16 cellular contexts compared by ENCODE assay signal in the genomic region with DNA sequence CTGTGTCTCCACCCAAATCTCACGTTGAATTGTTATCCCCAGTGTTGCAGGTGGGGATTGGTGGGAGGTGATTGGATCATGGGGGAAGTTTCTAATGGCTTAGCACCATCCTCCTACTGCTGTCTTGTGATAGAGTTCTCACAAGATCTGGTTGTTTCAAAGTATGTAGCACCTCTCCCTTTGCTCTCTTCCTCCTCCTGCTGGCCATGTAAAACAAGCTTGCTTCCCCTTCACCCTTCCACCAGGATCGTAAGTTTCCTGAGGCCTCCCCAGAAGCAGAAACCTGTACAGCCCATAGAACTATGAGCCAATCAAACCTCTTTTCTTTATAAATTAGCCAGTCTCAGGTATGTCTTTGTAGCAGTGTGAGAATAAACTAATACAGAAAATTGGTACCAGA.
A peak's percentile ranks its signal among the peaks of the same experiment; 100 is the strongest.
DNase-seq lines count a peak whose midpoint lies in the region; FAIRE-seq and TF ChIP-seq lines count a peak whose summit lies in the region.
"Had no signal": no experiment of that assay in that cellular context is flagged by ENCODE, and none has a peak within 500 bp of the region (broad histone marks: within the 10 kb centered on the region; RNA-seq: fewer than 3 reads in every experiment).

No MANE protein-coding gene starts in this region.

- H3K23ac ChIP-seq in H1 (ENCODE audit: insufficient read length): no peak overlapping the region

- no peak overlapping the region for H4K8ac ChIP-seq in H1 (ENCODE audit: extremely low read depth, insufficient read depth, low read length)

- no peak overlapping the region for H2BK120ac ChIP-seq in H1 (replicated peaks; ENCODE audit: low read depth, low read length)

- H3K4me1 ChIP-seq in H1 (replicated peaks in 1 of 4; ENCODE audit: control insufficient read depth in 3 of 4, insufficient read depth in 4 of 4, low read length in 3 of 4): no peaks in the 10 kb centered on the region
- H3K4me1 ChIP-seq: heart right ventricle had no signal

- no peak overlapping the region for H3K27ac Mint-ChIP-seq in HFFc6
- H3K27ac Mint-ChIP-seq: activated CD4-positive, alpha-beta T cell treated with anti-CD3 and anti-CD28 coated beads, Interleukin-2, amount 10 ng/mL, durations not matched to agents 24 days and 14 days; activated T-cell treated with anti-CD3 and anti-CD28 coated beads, Interleukin-2, amount 50 U/mL, for 24 hours; CD8-positive, alpha-beta T cell; T-helper 2 cell treated with Interferon-gamma antibody and Interleukin-4, amounts not matched to agents 5 μg/mL and 100 μg/mL, for 36 hours had no signal

- peak; percentile 73 for FAIRE-seq in H1 (lab: Jason Lieb, UNC)
- FAIRE-seq: G401.6 had no signal

- H3K27ac ChIP-seq in H1 (ENCODE audit: low read depth, low read length): no peak overlapping the region
- H3K27ac ChIP-seq: coronary artery, heart right ventricle had no signal

- no peaks in the 10 kb centered on the region for H3K27me3 Mint-ChIP-seq in HFFc6 (ENCODE audit: insufficient read depth)

- POLR2A ChIA-PET in H1 (lab: Charles Lee; ENCODE audit: partially characterized antibody): interaction anchor here (1.1 kb wide), 1 partner anchor 39 kb away, joined by 3 read pairs; no protein-coding TSS in a partner anchor

- DNase-seq in DMS53 (lab: John Stamatoyannopoulos, UW): peak; percentile 36
- DNase-seq in DMS53 treated with DMSO at 0.1 percent for 48 hours (lab: John Stamatoyannopoulos, UW; ENCODE audit: unreplicated experiment): no peak
- DNase-seq in NAMALWA (ENCODE audit: low spot score): peak; percentile 2
- peak in 1 of 2 experiments; percentile 17 for DNase-seq in H1 (ENCODE audit: low read depth in 1 of 2, low spot score in 2 of 2)
- DNase-seq in renal cortical epithelial cell (ENCODE audit: low read depth): peak; percentile 13
- no peak for DNase-seq in RKO (ENCODE audit: low spot score)
- DNase-seq in HFFc6: no peak
- DNase-seq in SW480 (ENCODE audit: low spot score): no peak
- DNase-seq: activated CD4-positive, alpha-beta T cell treated with anti-CD3 and anti-CD28 coated beads, Interleukin-2, amount 10 ng/mL, durations not matched to agents 24 days and 14 days; activated T-cell treated with anti-CD3 and anti-CD28 coated beads, Interleukin-2, amount 50 U/mL, for 24 hours; CD8-positive, alpha-beta T cell; heart right ventricle; posterior cingulate gyrus had no signal

- no peaks in the 10 kb centered on the region for H3K36me3 ChIP-seq in H1 (ENCODE audit: control insufficient read depth in 2 of 4, insufficient read depth in 4 of 4, low read length in 3 of 4)
- H3K36me3 ChIP-seq: heart right ventricle had no signal

- CTCF ChIA-PET in H1 (lab: Charles Lee; ENCODE audit: partially characterized antibody): interaction anchor here (0.9 to 3.4 kb wide), 12 partner anchors 8 to 109 kb away, joined by 3 to 30 read pairs (median 4); no protein-coding TSS in a partner anchor

- H3K27me3 ChIP-seq in H1 (replicated peaks in 1 of 4; ENCODE audit: control insufficient read depth in 3 of 4, extremely low read depth in 1 of 4, insufficient read depth in 3 of 4, low read length in 3 of 4): no peaks in the 10 kb centered on the region
- H3K27me3 ChIP-seq: heart right ventricle had no signal

- no peaks in the 10 kb centered on the region for H3K79me2 ChIP-seq in H1 (ENCODE audit: control insufficient read depth in 1 of 2, insufficient read depth in 2 of 2, low read length in 2 of 2)

- H2BK20ac ChIP-seq in H1 (ENCODE audit: low read length): no peak overlapping the region

- H2BK12ac ChIP-seq in H1 (ENCODE audit: low read depth, low read length): no peak overlapping the region

- H3K23me2 ChIP-seq in H1 (ENCODE audit: low read depth, low read length): no peaks in the 10 kb centered on the region

- H3K4me1 Mint-ChIP-seq in HFFc6 (ENCODE audit: low read depth): no peaks in the 10 kb centered on the region

- H3K4me3 ChIP-seq in H1 (ENCODE audit: extremely low read depth in 1 of 4, insufficient read depth in 2 of 4, low read depth in 3 of 4, low read length in 4 of 4): no peak overlapping the region
- H3K4me3 ChIP-seq: coronary artery, heart right ventricle had no signal

- no peak overlapping the region for H3K56ac ChIP-seq in H1 (replicated peaks; ENCODE audit: insufficient read length, low read depth, low read length)

- H4K20me1 ChIP-seq in H1 (replicated peaks in 1 of 2; ENCODE audit: control insufficient read depth in 1 of 2, insufficient read depth in 2 of 2, low read length in 2 of 2): no peaks in the 10 kb centered on the region

- no peak for TF ChIP-seq EP300 in H1 (IDR thresholded peaks at IDR 0.05; ENCODE audit: borderline replicate concordance in 1 of 2, low read depth in 2 of 2, low read length in 2 of 2)

- peaks cover 33% of the 10 kb centered on the region for H3K9me3 Mint-ChIP-seq in HFFc6

- TF ChIP-seq POLR2A in H1 (IDR thresholded peaks at IDR 0.05; ENCODE audit: control extremely low read depth in 1 of 2, low read depth in 2 of 2, low read length in 2 of 2): no peak

- no peak overlapping the region for H2BK15ac ChIP-seq in H1 (ENCODE audit: low read length)

- no peak overlapping the region for H3K18ac ChIP-seq in H1 (ENCODE audit: extremely low read depth, low read length)

- no peak overlapping the region for H2BK5ac ChIP-seq in H1 (ENCODE audit: low read depth, low read length)

- no peak overlapping the region for H3K9ac ChIP-seq in H1 (replicated peaks in 1 of 4; ENCODE audit: extremely low read depth in 1 of 4, low read depth in 3 of 4, low read length in 3 of 4)

- H4K5ac ChIP-seq in H1 (ENCODE audit: insufficient read length, low read depth, low read length): no peak overlapping the region

- H4K91ac ChIP-seq in H1 (replicated peaks; ENCODE audit: insufficient read length, low read length): no peak overlapping the region

- H3K79me1 ChIP-seq in H1 (ENCODE audit: low read depth, low read length): no peaks in the 10 kb centered on the region

- TF ChIP-seq CTCF in H1 (IDR thresholded peaks at IDR 0.05; ENCODE audit: control extremely low read depth in 1 of 3, insufficient read depth in 1 of 3, low read depth in 1 of 3, low read length in 3 of 3) (peak; percentile 9 to 63 (median 47)), HFFc6 (IDR thresholded peaks at IDR 0.05) (no peak)

- WGBS in H1 (ENCODE audit: extremely low coverage in 1 of 2, insufficient coverage in 1 of 2, insufficient read length in 1 of 2, insufficient replicate concordance in 2 of 2, low coverage in 1 of 2, low lambda C conversion rate in 2 of 2, missing lambda C conversion rate in 1 of 2), 2 experiments: 56% methylated on average over 2 of the region's 2 CpGs; no CpG with 5 or more reads in 1 of the 2 experiments

- peak; percentile 62 to 68 for TF ChIP-seq RAD21 in H1 (IDR thresholded peaks at IDR 0.05 in 1 of 2, conservative IDR thresholded peaks at IDR 0.05 in 1 of 2; ENCODE audit: low read depth in 2 of 2, low read length in 2 of 2)

- no peak overlapping the region for H3K4ac ChIP-seq in H1 (replicated peaks; ENCODE audit: insufficient read length, low read depth, low read length)

- no peaks in the 10 kb centered on the region for H3K36me3 Mint-ChIP-seq in HFFc6 (ENCODE audit: low read depth)
- H3K36me3 Mint-ChIP-seq: CD8-positive, alpha-beta T cell had no signal

- no peak overlapping the region for H3K4me2 ChIP-seq in H1 (ENCODE audit: insufficient read depth in 1 of 2, low read depth in 2 of 2, low read length in 2 of 2)

- no peak overlapping the region for H2AK5ac ChIP-seq in H1 (ENCODE audit: low read depth, low read length)

- H2AFZ ChIP-seq in H1 (ENCODE audit: low read length): no peak overlapping the region

- H3K4me3 Mint-ChIP-seq in HFFc6: no peak overlapping the region
- H3K4me3 Mint-ChIP-seq: activated CD4-positive, alpha-beta T cell treated with anti-CD3 and anti-CD28 coated beads, Interleukin-2, amount 10 ng/mL, durations not matched to agents 24 days and 14 days; activated T-cell treated with anti-CD3 and anti-CD28 coated beads, Interleukin-2, amount 50 U/mL, for 24 hours; CD8-positive, alpha-beta T cell; T-helper 2 cell treated with Interferon-gamma antibody and Interleukin-4, amounts not matched to agents 5 μg/mL and 100 μg/mL, for 36 hours had no signal

- H3K14ac ChIP-seq in H1 (ENCODE audit: insufficient read length): no peak overlapping the region

- peaks cover 2 to 8% of the 10 kb centered on the region in 2 experiments; a peak in 2 of 4 replicates for H3K9me3 ChIP-seq in H1 (ENCODE audit: insufficient read depth in 2 of 2, low read depth in 1 of 2, low read length in 1 of 2)

TF ChIP-seq in H1, 55 proteins besides CTCF, POLR2A, EP300 and RAD21:
- TF ChIP-seq RFX5 (IDR thresholded peaks at IDR 0.05; ENCODE audit: borderline replicate concordance, low read depth, low read length) (no peak), TAF1 (IDR thresholded peaks at IDR 0.05; ENCODE audit: low read depth, low read length) (no peak), CTBP2 (IDR thresholded peaks at IDR 0.05; ENCODE audit: borderline replicate concordance, insufficient read depth, insufficient read length, low read length) (no peak), MAFK (IDR thresholded peaks at IDR 0.05; ENCODE audit: low read depth, low read length) (no peak), TCF12 (IDR thresholded peaks at IDR 0.05; ENCODE audit: low read depth, low read length) (no peak), JUND (IDR thresholded peaks at IDR 0.05; ENCODE audit: low read length) (no peak), BRCA1 (IDR thresholded peaks at IDR 0.05; ENCODE audit: low read depth, low read length) (no peak), CHD1 (IDR thresholded peaks at IDR 0.05; ENCODE audit: low read depth, low read length) (no peak), HDAC2 (IDR thresholded peaks at IDR 0.05; ENCODE audit: borderline replicate concordance in 1 of 2, low read depth in 2 of 2, low read length in 2 of 2) (no peak), CBX5 (IDR thresholded peaks at IDR 0.05; ENCODE audit: low read depth, low read length) (no peak)
- TF ChIP-seq, protein P1, sequence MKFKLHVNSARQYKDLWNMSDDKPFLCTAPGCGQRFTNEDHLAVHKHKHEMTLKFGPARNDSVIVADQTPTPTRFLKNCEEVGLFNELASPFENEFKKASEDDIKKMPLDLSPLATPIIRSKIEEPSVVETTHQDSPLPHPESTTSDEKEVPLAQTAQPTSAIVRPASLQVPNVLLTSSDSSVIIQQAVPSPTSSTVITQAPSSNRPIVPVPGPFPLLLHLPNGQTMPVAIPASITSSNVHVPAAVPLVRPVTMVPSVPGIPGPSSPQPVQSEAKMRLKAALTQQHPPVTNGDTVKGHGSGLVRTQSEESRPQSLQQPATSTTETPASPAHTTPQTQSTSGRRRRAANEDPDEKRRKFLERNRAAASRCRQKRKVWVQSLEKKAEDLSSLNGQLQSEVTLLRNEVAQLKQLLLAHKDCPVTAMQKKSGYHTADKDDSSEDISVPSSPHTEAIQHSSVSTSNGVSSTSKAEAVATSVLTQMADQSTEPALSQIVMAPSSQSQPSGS (IDR thresholded peaks at IDR 0.05; ENCODE audit: low read length): no peak
- TF ChIP-seq, protein P2, sequence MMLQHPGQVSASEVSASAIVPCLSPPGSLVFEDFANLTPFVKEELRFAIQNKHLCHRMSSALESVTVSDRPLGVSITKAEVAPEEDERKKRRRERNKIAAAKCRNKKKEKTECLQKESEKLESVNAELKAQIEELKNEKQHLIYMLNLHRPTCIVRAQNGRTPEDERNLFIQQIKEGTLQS (IDR thresholded peaks at IDR 0.05; ENCODE audit: insufficient read depth, low read depth, low read length): no peak

Comparison
In these comparisons a context has a peak if more than half of its experiments do, and no peak if none do; other contexts are left out.
1. DNase-seq: peak in DMS53 (single experiment), NAMALWA (single experiment) and renal cortical epithelial cell (single experiment); none in DMS53 treated with DMSO at 0.1 percent for 48 hours (single experiment), RKO (single experiment), HFFc6 (single experiment) and SW480 (single experiment).